In the genomic region with DNA sequence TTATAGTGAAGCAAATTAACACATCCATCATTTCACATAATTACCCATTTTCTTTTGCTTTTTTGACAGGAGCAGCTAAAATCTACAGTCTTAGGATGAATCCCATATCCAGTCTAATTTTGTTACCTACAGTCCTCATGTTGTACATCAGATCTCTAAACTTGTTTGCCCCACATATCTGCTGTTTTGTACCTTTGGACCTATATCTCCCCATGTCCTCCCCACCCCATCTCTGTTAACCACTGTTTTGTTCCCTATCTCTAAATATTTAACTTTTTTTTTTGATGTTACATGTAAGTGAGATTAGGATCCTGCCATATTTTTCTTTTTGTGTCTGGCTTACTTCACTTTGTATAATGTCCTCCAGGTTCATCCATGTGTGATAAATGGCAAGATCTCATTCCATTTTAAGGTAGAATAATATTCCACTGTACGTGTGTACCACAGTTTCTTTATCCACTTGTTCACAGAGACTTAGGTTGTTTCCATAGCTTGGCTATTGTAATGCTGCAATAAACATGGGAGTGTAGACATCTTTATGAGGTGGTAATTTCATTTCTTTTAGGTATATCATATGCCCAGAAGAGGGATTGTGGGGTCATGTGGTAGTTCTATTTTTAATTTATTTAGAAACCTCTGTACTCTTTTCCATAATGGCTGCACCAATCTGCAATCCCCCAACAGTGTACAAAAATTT, we compare ENCODE assay signal across 31 cellular contexts. TPM values are rescaled to one million over a fixed set of nuclear protein-coding genes. Genes with fewer than 3 reads are reported as not detected.
DNase-seq lines count a peak whose midpoint lies in the region; ATAC-seq, FAIRE-seq and TF ChIP-seq lines count a peak whose summit lies in the region.
"Had no signal": no experiment of that assay in that cellular context is flagged by ENCODE, and none has a peak within 500 bp of the region (broad histone marks: within the 10 kb centered on the region; RNA-seq: fewer than 3 reads in every experiment).

No MANE protein-coding gene starts in this region.

- TF ChIP-seq POLR2A in transverse colon (IDR thresholded peaks at IDR 0.05): no peak

- in situ Hi-C loops in transverse colon (cut with MboI; ENCODE audit: low pct_ligation_motif_present in 1 of 4, low pct_unique_long_range_greater_than_20kb in 1 of 4, low sequenced_read_pairs in 3 of 4): no loop called here

- 45 to 70% methylated on average over 1 of the region's 1 CpG for WGBS in transverse colon (ENCODE audit: low coverage in 1 of 2), 2 donors

- H3K9ac ChIP-seq in colonic mucosa (ENCODE audit: low read depth in 2 of 2, low read length in 2 of 2): no peak overlapping the region
- H3K9ac ChIP-seq: BLaER1 had no signal

- peak; percentile 79 for ATAC-seq in mucosa of descending colon

- H3K4me1 ChIP-seq in colonic mucosa (no peaks in the 10 kb centered on the region), mucosa of descending colon (ENCODE audit: low read depth) (peaks cover 5% of the 10 kb centered on the region), transverse colon (peaks cover 0 to 27% (median 4%) of the 10 kb centered on the region in 4 donors)
- H3K4me1 ChIP-seq: BE2C, BLaER1 had no signal

- peak overlapping the region; percentile 51 for H3K27ac ChIP-seq in colonic mucosa
- H3K27ac ChIP-seq in transverse colon: peak overlapping the region; percentile 45 to 72 (median 54)
- H3K27ac ChIP-seq: BLaER1 had no signal

- no peak for TF ChIP-seq EP300 in transverse colon (IDR thresholded peaks at IDR 0.05; ENCODE audit: low read depth)

- H3K36me3 ChIP-seq in colonic mucosa: no peaks in the 10 kb centered on the region
- H3K36me3 ChIP-seq in mucosa of descending colon (ENCODE audit: low read depth): no peaks in the 10 kb centered on the region
- H3K36me3 ChIP-seq in transverse colon: no peaks in the 10 kb centered on the region
- H3K36me3 ChIP-seq: BE2C, BLaER1 had no signal

- FAIRE-seq in HTR-8/SVneo (lab: Jason Lieb, UNC): no peak
- FAIRE-seq: A204.1, GM12891, GM19239 had no signal

- no peak overlapping the region for H3K4me3 Mint-ChIP-seq in neural crest cell
- H3K4me3 Mint-ChIP-seq: CD14-positive monocyte; CD4-positive, alpha-beta memory T cell; CD4-positive, CD25-positive, alpha-beta regulatory T cell; CD8-positive, alpha-beta memory T cell had no signal

- peak overlapping the region; percentile 19 for H3K27ac Mint-ChIP-seq in neural crest cell (ENCODE audit: unreplicated experiment)
- H3K27ac Mint-ChIP-seq: CD14-positive monocyte; CD4-positive, alpha-beta memory T cell; CD4-positive, CD25-positive, alpha-beta regulatory T cell; CD8-positive, alpha-beta memory T cell had no signal

- H3K4me1 Mint-ChIP-seq in neural crest cell: no peaks in the 10 kb centered on the region
- H3K4me1 Mint-ChIP-seq: CD14-positive monocyte had no signal

- H3K9me3 ChIP-seq in colonic mucosa: no peaks in the 10 kb centered on the region
- H3K9me3 ChIP-seq in mucosa of descending colon: peaks cover 6% of the 10 kb centered on the region
- H3K9me3 ChIP-seq in transverse colon: peaks cover 4 to 8% of the 10 kb centered on the region in 2 donors
- H3K9me3 ChIP-seq: BE2C had no signal

- H3K4me3 ChIP-seq in colonic mucosa (no peak overlapping the region), mucosa of descending colon (no peak overlapping the region), transverse colon (no peak overlapping the region)
- H3K4me3 ChIP-seq: BLaER1 had no signal

- intact Hi-C loops in colonic mucosa (cut with DNase I) (no loop called here), mucosa of descending colon (cut with DNase I, micrococcal nuclease) (no loop called here), transverse colon (cut with DNase I; ENCODE audit: low total_unique reads) (no loop called here)

- H3K36me3 Mint-ChIP-seq in neural crest cell (ENCODE audit: low read depth): no peaks in the 10 kb centered on the region
- H3K36me3 Mint-ChIP-seq: CD14-positive monocyte; CD4-positive, alpha-beta memory T cell; CD4-positive, CD25-positive, alpha-beta regulatory T cell; CD8-positive, alpha-beta memory T cell had no signal

- peaks cover 2% of the 10 kb centered on the region for H3K27me3 Mint-ChIP-seq in neural crest cell (ENCODE audit: low read depth)

- DNase-seq in colonic mucosa (no peak), mucosa of descending colon (no peak), neural crest cell (ENCODE audit: low read depth, low spot score) (no peak), transverse colon (no peak), KG1 (lab: John Stamatoyannopoulos, UW) (no peak), NCI-H446 treated with DMSO at 0.1 percent for 48 hours (lab: John Stamatoyannopoulos, UW) (no peak), HTR-8/SVneo (ENCODE audit: insufficient read length, low spot score) (no peak), NCI-H1417 treated with DMSO at 0.1 percent for 48 hours (lab: John Stamatoyannopoulos, UW) (no peak)
- DNase-seq: 8988T; ACHN; BE2C; C1 segment of cervical spinal cord; CD4-positive, alpha-beta memory T cell; CD4-positive, CD25-positive, alpha-beta regulatory T cell; CD8-positive, alpha-beta memory T cell; COR-L47; DMS 273 treated with DMSO at 0.1 percent for 48 hours; DMS153; DMS53; DMS79; DND-41; EL; GDM1 had no signal

- H3K27me3 ChIP-seq in colonic mucosa: no peaks in the 10 kb centered on the region
- H3K27me3 ChIP-seq in transverse colon: no peaks in the 10 kb centered on the region
- H3K27me3 ChIP-seq: BLaER1 had no signal

- TF ChIP-seq CTCF in colonic mucosa (IDR thresholded peaks at IDR 0.05): no peak
- TF ChIP-seq CTCF in mucosa of descending colon (IDR thresholded peaks at IDR 0.05): no peak
- TF ChIP-seq CTCF in neural crest cell (conservative IDR thresholded peaks at IDR 0.05): no peak
- TF ChIP-seq CTCF in transverse colon (IDR thresholded peaks at IDR 0.05): peak in 1 of 5 experiments; percentile 18

- H3K9me3 Mint-ChIP-seq in neural crest cell: peaks cover 6% of the 10 kb centered on the region

RNA-seq across cellular contexts. Expression of gene NPVF, which starts 19.6 kb away (rescaled TPM):
- total RNA-seq in colonic mucosa: not detected
- not detected for total RNA-seq in mucosa of descending colon
- total RNA-seq in neural crest cell: not detected in 2 replicates
- total RNA-seq in transverse colon: not detected
- total RNA-seq: A673; CD4-positive, alpha-beta memory T cell; CD4-positive, CD25-positive, alpha-beta regulatory T cell; CD8-positive, alpha-beta memory T cell; Daoy; G401 had no signal
